Comparison of ENCODE assay signal across 8 cellular contexts in genomic region chr6:131134220-131134831, GRCh38. TPM values are rescaled to one million over a fixed set of nuclear protein-coding genes. Genes with fewer than 3 reads are reported as not detected.
DNase-seq lines count a peak whose midpoint lies in the region; ATAC-seq and TF ChIP-seq lines count a peak whose summit lies in the region.

No MANE protein-coding gene starts in this region.

- POLR2A ChIA-PET in CD4-positive, alpha-beta memory T cell (lab: Charles Lee; ENCODE audit: partially characterized antibody): interaction anchor here (1.8 kb wide), 1 partner anchor 65 kb away, joined by 6 read pairs; no protein-coding TSS in a partner anchor
- POLR2A ChIA-PET in PC-3 (lab: Charles Lee; ENCODE audit: unreplicated experiment): no interaction called here

- H3K4me2 ChIP-seq in PC-3 (ENCODE audit: low read length): peak overlapping the region; percentile 88
- peak overlapping the region; percentile 86 for H3K4me2 ChIP-seq in parathyroid adenoma (ENCODE audit: low read length)

- DNase-seq in CD4-positive, alpha-beta memory T cell: no peak
- no peak for DNase-seq in PC-3
- DNase-seq in esophagus muscularis mucosa (ENCODE audit: extremely low spot score): no peak
- no peak for DNase-seq in NCI-H446 (lab: John Stamatoyannopoulos, UW)
- DNase-seq in left lobe of liver (ENCODE audit: low spot score): no peak

- H3K4me3 Mint-ChIP-seq in CD4-positive, alpha-beta memory T cell: peak overlapping the region; percentile 4 to 93 (median 90)

- WGBS in esophagus muscularis mucosa: 88% methylated on average over 12 of the region's 12 CpGs

- no peak for TF ChIP-seq POLR2A in esophagus muscularis mucosa (IDR thresholded peaks at IDR 0.05; ENCODE audit: low read depth)

- TF ChIP-seq EP300 in esophagus muscularis mucosa (IDR thresholded peaks at IDR 0.05): no peak

- H3K9me3 Mint-ChIP-seq in CD4-positive, alpha-beta memory T cell: no peaks in the 10 kb centered on the region

- H3K4me1 Mint-ChIP-seq in CD4-positive, alpha-beta memory T cell: peaks cover 8 to 25% (median 18%) of the 10 kb centered on the region in 4 donors

- H3K4me3 ChIP-seq in CD4-positive, alpha-beta memory T cell (ENCODE audit: low read length in 2 of 2): no peak overlapping the region
- H3K4me3 ChIP-seq in PC-3 (ENCODE audit: low read length) (peak overlapping the region; percentile 71), esophagus muscularis mucosa (peak overlapping the region; percentile 61 to 94 (median 84)), parathyroid adenoma (ENCODE audit: low read depth, low read length) (peak overlapping the region; percentile 67)

- H3K36me3 Mint-ChIP-seq in CD4-positive, alpha-beta memory T cell: peaks cover 0 to 5% of the 10 kb centered on the region in 2 donors

- BruUV-seq in PC-3 (replicated peaks; lab: Mats Ljungman, UMichigan): no TSS peak

- H3K79me2 ChIP-seq in PC-3 (ENCODE audit: low read length) (no peaks in the 10 kb centered on the region), parathyroid adenoma (no peaks in the 10 kb centered on the region)

- CTCF ChIA-PET in CD4-positive, alpha-beta memory T cell (lab: Charles Lee; ENCODE audit: partially characterized antibody): interaction anchor here (1.2 to 1.4 kb wide), 4 partner anchors 18 to 400 kb away, joined by 3 to 5 read pairs (median 4); no protein-coding TSS in a partner anchor
- CTCF ChIA-PET in PC-3 (lab: Charles Lee): no interaction called here

- ATAC-seq in PC-3 (no peak), GM21576 (IDR thresholded peaks at IDR 0.05; ENCODE audit: unreplicated experiment) (no peak), left lobe of liver (no peak), HG03342 (IDR thresholded peaks at IDR 0.05; ENCODE audit: unreplicated experiment) (no peak)

- intact Hi-C loops in CD4-positive, alpha-beta memory T cell (cut with micrococcal nuclease): no loop called here
- intact Hi-C loops in PC-3 (cut with micrococcal nuclease) (no loop called here), esophagus muscularis mucosa (cut with DNase I) (no loop called here)

- H3K9ac ChIP-seq in PC-3 (ENCODE audit: low read length) (peak overlapping the region; percentile 80), parathyroid adenoma (no peak overlapping the region)

- H2AFZ ChIP-seq in PC-3 (ENCODE audit: low read length) (peak overlapping the region; percentile 64), parathyroid adenoma (peak overlapping the region; percentile 79)

- no peaks in the 10 kb centered on the region for H3K9me2 ChIP-seq in PC-3 (replicated peaks; ENCODE audit: low read length)

- H3F3A ChIP-seq in PC-3 (ENCODE audit: low read length, unreplicated experiment): no peaks in the 10 kb centered on the region

- H3K27me3 ChIP-seq in CD4-positive, alpha-beta memory T cell (ENCODE audit: insufficient read depth, low read length): no peaks in the 10 kb centered on the region
- H3K27me3 ChIP-seq in PC-3 (ENCODE audit: low read length) (no peaks in the 10 kb centered on the region), esophagus muscularis mucosa (no peaks in the 10 kb centered on the region), parathyroid adenoma (ENCODE audit: control insufficient read depth, insufficient read depth, low read length) (no peaks in the 10 kb centered on the region)

- H4K20me1 ChIP-seq in PC-3 (ENCODE audit: low read length): no peaks in the 10 kb centered on the region

- H3K36me3 ChIP-seq in CD4-positive, alpha-beta memory T cell (ENCODE audit: insufficient read depth, low read length): no peaks in the 10 kb centered on the region
- no peaks in the 10 kb centered on the region for H3K36me3 ChIP-seq in PC-3 (ENCODE audit: low read depth, low read length)
- H3K36me3 ChIP-seq in esophagus muscularis mucosa: no peaks in the 10 kb centered on the region
- H3K36me3 ChIP-seq in parathyroid adenoma (ENCODE audit: control insufficient read depth, insufficient read depth, low read length): no peaks in the 10 kb centered on the region

- H3K4me1 ChIP-seq in CD4-positive, alpha-beta memory T cell (ENCODE audit: insufficient read depth, low read length): peaks cover 17% of the 10 kb centered on the region
- H3K4me1 ChIP-seq in PC-3 (ENCODE audit: insufficient read depth, low read length) (peaks cover 17% of the 10 kb centered on the region), esophagus muscularis mucosa (peaks cover 4 to 20% (median 16%) of the 10 kb centered on the region in 4 donors), parathyroid adenoma (peaks cover 6% of the 10 kb centered on the region)

- no peaks in the 10 kb centered on the region for H3K9me3 ChIP-seq in CD4-positive, alpha-beta memory T cell (ENCODE audit: control insufficient read depth in 1 of 2, low read length in 2 of 2)
- no peaks in the 10 kb centered on the region for H3K9me3 ChIP-seq in PC-3 (ENCODE audit: low read length)
- no peaks in the 10 kb centered on the region for H3K9me3 ChIP-seq in esophagus muscularis mucosa
- H3K9me3 ChIP-seq in parathyroid adenoma (ENCODE audit: control insufficient read depth, low read length): no peaks in the 10 kb centered on the region

- H3K27ac ChIP-seq in CD4-positive, alpha-beta memory T cell (ENCODE audit: low read depth, low read length): no peak overlapping the region
- H3K27ac ChIP-seq in PC-3 (ENCODE audit: low read length) (no peak overlapping the region), esophagus muscularis mucosa (replicated peaks in 1 of 4) (peak overlapping the region; percentile 92 to 95 (median 92)), parathyroid adenoma (peak overlapping the region; percentile 83)

- H3K27ac Mint-ChIP-seq in CD4-positive, alpha-beta memory T cell: peak overlapping the region in 1 of 7 donors; percentile 70

- TF ChIP-seq CTCF in PC-3 (conservative IDR thresholded peaks at IDR 0.05; ENCODE audit: low read depth, low read length) (no peak), esophagus muscularis mucosa (IDR thresholded peaks at IDR 0.05) (no peak), parathyroid adenoma (IDR thresholded peaks at IDR 0.05) (no peak)

- peaks cover 1 to 5% of the 10 kb centered on the region in 2 donors for H3K27me3 Mint-ChIP-seq in CD4-positive, alpha-beta memory T cell

RNA-seq across cellular contexts. Expression of gene AKAP7, which starts 0.9 kb away (rescaled TPM):
- 10 to 100 TPM; 15.4 to 16.2 TPM for total RNA-seq in CD4-positive, alpha-beta memory T cell
- 10 to 100 TPM; 14.5 to 19.0 TPM for polyA plus RNA-seq in CD4-positive, alpha-beta memory T cell
- 3.6 and 7.4 TPM in 2 replicates for total RNA-seq in PC-3 (2014; rRNA removed)
- 10 to 100 TPM in 1 of 4 donors, 1 to 10 TPM in 3; 6.2 to 18.7 (median 8.4) TPM for total RNA-seq in esophagus muscularis mucosa
- 8.4 TPM for total RNA-seq in left lobe of liver

Comparison
In these comparisons a context has a peak if more than half of its experiments do, and no peak if none do; other contexts are left out.
1. H3K27ac ChIP-seq: peak in esophagus muscularis mucosa (4 of 4) and parathyroid adenoma (single experiment); none in CD4-positive, alpha-beta memory T cell (single experiment) and PC-3 (single experiment).
2. H3K4me3 ChIP-seq: peak in PC-3 (single experiment), esophagus muscularis mucosa (4 of 4) and parathyroid adenoma (single experiment); none in CD4-positive, alpha-beta memory T cell (0 of 2).